Comparison of ENCODE assay signal across 9 cellular contexts in the genomic region with DNA sequence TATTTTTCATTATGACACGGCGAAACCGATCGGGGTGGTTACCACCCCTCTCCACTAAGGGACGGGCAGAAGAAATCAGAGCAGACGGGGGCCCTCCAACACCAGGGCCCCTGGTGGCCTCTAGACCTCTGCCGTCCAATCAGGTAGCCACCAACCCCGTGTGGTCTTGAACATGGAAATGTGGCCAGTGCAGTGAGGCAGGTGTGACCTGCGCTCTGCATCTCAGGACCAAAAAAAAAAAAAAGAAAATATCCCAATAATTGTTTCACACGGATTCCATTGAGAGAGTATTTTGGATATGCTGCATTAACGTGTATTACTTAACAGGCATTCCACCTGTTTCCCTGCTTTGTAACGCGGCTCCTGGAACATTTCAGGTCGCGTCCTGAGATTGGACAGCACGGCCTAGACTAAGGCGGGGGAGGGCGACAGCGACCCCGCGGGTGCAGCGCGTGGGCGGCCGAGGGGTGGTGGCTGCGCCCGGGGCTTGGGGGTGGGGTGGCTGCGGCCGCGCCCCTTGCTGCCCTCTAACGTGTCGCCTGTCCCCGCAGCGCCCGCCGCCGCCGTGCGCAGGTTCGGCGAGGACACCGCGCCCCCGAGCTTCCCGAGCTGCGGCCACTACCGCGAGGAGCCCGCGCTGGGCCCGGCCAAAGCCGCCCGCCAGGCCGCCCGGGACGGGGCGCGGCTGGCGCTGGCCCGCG. TPM values are rescaled to one million over a fixed set of nuclear protein-coding genes. Genes with fewer than 3 reads are reported as not detected.
DNase-seq lines count a peak whose midpoint lies in the region; ATAC-seq and TF ChIP-seq lines count a peak whose summit lies in the region.
"Had no signal": no experiment of that assay in that cellular context is flagged by ENCODE, and none has a peak within 500 bp of the region (broad histone marks: within the 10 kb centered on the region; RNA-seq: fewer than 3 reads in every experiment).

No MANE protein-coding gene starts in this region.

- no peaks in the 10 kb centered on the region for H3K9me2 ChIP-seq in hepatocyte (replicated peaks; ENCODE audit: insufficient read depth)

- DNase-seq in DMS 273 (lab: John Stamatoyannopoulos, UW; ENCODE audit: unreplicated experiment) = peak; percentile 71
- no peak for DNase-seq in DMS 273 treated with DMSO at 0.1 percent for 48 hours (lab: John Stamatoyannopoulos, UW)
- no peak for DNase-seq in activated T-helper 1 cell treated with anti-CD3 and anti-CD28 coated beads, Interleukin-12 subunit alpha, Interleukin-12 subunit beta, Interleukin-2, Interleukin-4 antibody, amounts not matched to agents 30 ng/mL and 10 ng/mL and 1 ng/mL, durations not matched to agents 14 hours and 24 hours and 36 hours (ENCODE audit: low spot score)
- DNase-seq in hepatocyte (ENCODE audit: low spot score) = no peak
- no peak for DNase-seq in activated CD8-positive, alpha-beta memory T cell treated with anti-CD3 and anti-CD28 coated beads, Interleukin-2, amount 50 U/mL, for 48 hours

- no peak overlapping the region for H3K9ac ChIP-seq in skeletal muscle satellite cell (ENCODE audit: low read depth, low read length)

- H3K4me2 ChIP-seq in hepatocyte = peak overlapping the region; percentile 98
- peak overlapping the region; percentile 14 for H3K4me2 ChIP-seq in skeletal muscle satellite cell (ENCODE audit: low read length)

- no peaks in the 10 kb centered on the region for H3K36me3 Mint-ChIP-seq in activated T-helper 1 cell treated with anti-CD3 and anti-CD28 coated beads, Interleukin-12 subunit alpha, Interleukin-12 subunit beta, Interleukin-2, Interleukin-4 antibody, amounts not matched to agents 30 ng/mL and 10 ng/mL and 1 ng/mL, durations not matched to agents 14 hours and 24 hours and 36 hours (ENCODE audit: low read depth)

- no peaks in the 10 kb centered on the region for H3K4me1 ChIP-seq in hepatocyte (ENCODE audit: insufficient read depth)
- peaks cover 4% of the 10 kb centered on the region for H3K4me1 ChIP-seq in skeletal muscle satellite cell (ENCODE audit: control insufficient read depth, insufficient read depth, low read length)

- H3K4me3 ChIP-seq in hepatocyte = peak overlapping the region; percentile 35
- no peak overlapping the region for H3K4me3 ChIP-seq in skeletal muscle satellite cell (ENCODE audit: low read length)

- peaks cover 46% of the 10 kb centered on the region for H3K27me3 Mint-ChIP-seq in activated T-helper 1 cell treated with anti-CD3 and anti-CD28 coated beads, Interleukin-12 subunit alpha, Interleukin-12 subunit beta, Interleukin-2, Interleukin-4 antibody, amounts not matched to agents 30 ng/mL and 10 ng/mL and 1 ng/mL, durations not matched to agents 14 hours and 24 hours and 36 hours (ENCODE audit: insufficient read depth)

- intact Hi-C loops in activated T-helper 1 cell treated with anti-CD3 and anti-CD28 coated beads, Interleukin-12 subunit alpha, Interleukin-12 subunit beta, Interleukin-2, Interleukin-4 antibody, amounts not matched to agents 30 ng/mL and 10 ng/mL and 1 ng/mL, durations not matched to agents 14 hours and 24 hours and 36 hours (cut with micrococcal nuclease) = loop anchor here (5.0 kb wide), 2 partner anchors 45 to 180 kb away; no protein-coding TSS in a partner anchor

- TF ChIP-seq CTCF in hepatocyte (IDR thresholded peaks at IDR 0.05; ENCODE audit: poor library complexity) = no peak

- H3K36me3 ChIP-seq in hepatocyte (replicated peaks; ENCODE audit: insufficient read depth, low read depth) = no peaks in the 10 kb centered on the region
- H3K36me3 ChIP-seq in skeletal muscle satellite cell (ENCODE audit: insufficient read depth, low read length) = peaks cover 43% of the 10 kb centered on the region

- no peaks in the 10 kb centered on the region for H4K20me1 ChIP-seq in hepatocyte (ENCODE audit: insufficient read depth, poor library complexity, severe bottlenecking)

- no peak overlapping the region for H3K27ac ChIP-seq in hepatocyte
- H3K27ac ChIP-seq: 22Rv1 had no signal

- H3K4me3 Mint-ChIP-seq in activated T-helper 1 cell treated with anti-CD3 and anti-CD28 coated beads, Interleukin-12 subunit alpha, Interleukin-12 subunit beta, Interleukin-2, Interleukin-4 antibody, amounts not matched to agents 30 ng/mL and 10 ng/mL and 1 ng/mL, durations not matched to agents 14 hours and 24 hours and 36 hours = peak overlapping the region; percentile 58

- ATAC-seq in GM21786 (IDR thresholded peaks at IDR 0.05; ENCODE audit: unreplicated experiment) (no peak), GM18498 (IDR thresholded peaks at IDR 0.05; ENCODE audit: unreplicated experiment) (no peak)

- H3K4me1 Mint-ChIP-seq in activated T-helper 1 cell treated with anti-CD3 and anti-CD28 coated beads, Interleukin-12 subunit alpha, Interleukin-12 subunit beta, Interleukin-2, Interleukin-4 antibody, amounts not matched to agents 30 ng/mL and 10 ng/mL and 1 ng/mL, durations not matched to agents 14 hours and 24 hours and 36 hours (ENCODE audit: low read depth) = peaks cover 11% of the 10 kb centered on the region

- no peaks in the 10 kb centered on the region for H3K9me3 Mint-ChIP-seq in activated T-helper 1 cell treated with anti-CD3 and anti-CD28 coated beads, Interleukin-12 subunit alpha, Interleukin-12 subunit beta, Interleukin-2, Interleukin-4 antibody, amounts not matched to agents 30 ng/mL and 10 ng/mL and 1 ng/mL, durations not matched to agents 14 hours and 24 hours and 36 hours

- 18% methylated on average over 22 of the region's 61 CpGs for WGBS in hepatocyte (ENCODE audit: low lambda C conversion rate, missing lambda C conversion rate)

- no peak overlapping the region for H3K27ac Mint-ChIP-seq in activated T-helper 1 cell treated with anti-CD3 and anti-CD28 coated beads, Interleukin-12 subunit alpha, Interleukin-12 subunit beta, Interleukin-2, Interleukin-4 antibody, amounts not matched to agents 30 ng/mL and 10 ng/mL and 1 ng/mL, durations not matched to agents 14 hours and 24 hours and 36 hours

- H3K27me3 ChIP-seq in hepatocyte (peaks cover 9% of the 10 kb centered on the region), skeletal muscle satellite cell (ENCODE audit: control insufficient read depth, insufficient read depth, low read length) (no peaks in the 10 kb centered on the region)

- no peaks in the 10 kb centered on the region for H3K79me2 ChIP-seq in hepatocyte

- H2AFZ ChIP-seq in hepatocyte = peak overlapping the region; percentile 81

- H3K9me3 ChIP-seq in hepatocyte (ENCODE audit: low read depth) = no peaks in the 10 kb centered on the region
- H3K9me3 ChIP-seq in skeletal muscle satellite cell (replicated peaks; ENCODE audit: low read length) = no peaks in the 10 kb centered on the region

RNA-seq across cellular contexts. Expression of a gene that starts 48.3 kb away (rescaled TPM):
- total RNA-seq in activated T-helper 1 cell treated with anti-CD3 and anti-CD28 coated beads, Interleukin-12 subunit alpha, Interleukin-12 subunit beta, Interleukin-2, Interleukin-4 antibody, amounts not matched to agents 30 ng/mL and 10 ng/mL and 1 ng/mL, durations not matched to agents 14 hours and 24 hours and 36 hours = 0.24 and 0.47 TPM in 2 replicates
- 0.20 and 0.76 TPM in 2 replicates for total RNA-seq in hepatocyte
- polyA plus RNA-seq in hepatocyte = 0.13 and 0.35 TPM in 2 replicates
- total RNA-seq in skeletal muscle satellite cell (2012; rRNA removed) = under 0.01 and 0.25 TPM in 2 replicates
